In genomic region chr22:36568846-36569245, GRCh38 we compare ENCODE assay signal across 10 cellular contexts.
"Had no signal": no experiment of that assay in that cellular context is flagged by ENCODE, and none has a peak within 500 bp of the region (broad histone marks: within the 10 kb centered on the region; RNA-seq: fewer than 3 reads in every experiment).

No MANE protein-coding gene starts in this region.

- H3K4me3 ChIP-seq: GM23248, GM23338, HAP-1 had no signal

- H3K9ac ChIP-seq: GM23248 had no signal

- H3K4me1 ChIP-seq: HAP-1 had no signal

- DNase-seq: GM23248, GOT3, H7, H9, HCEC 1CT, HFFc6 had no signal

- H3K4me2 ChIP-seq: GM23338 had no signal

- ATAC-seq: GM23338, HCT116 had no signal

- H3K36me3 ChIP-seq: HAP-1 had no signal

- H3K27ac ChIP-seq: GM23248 had no signal

- H3K9me3 ChIP-seq: HAP-1 had no signal

- H2AFZ ChIP-seq: GM23248 had no signal

- FAIRE-seq: H54 had no signal
